1 cellular context compared by ENCODE assay signal in the genomic region with DNA sequence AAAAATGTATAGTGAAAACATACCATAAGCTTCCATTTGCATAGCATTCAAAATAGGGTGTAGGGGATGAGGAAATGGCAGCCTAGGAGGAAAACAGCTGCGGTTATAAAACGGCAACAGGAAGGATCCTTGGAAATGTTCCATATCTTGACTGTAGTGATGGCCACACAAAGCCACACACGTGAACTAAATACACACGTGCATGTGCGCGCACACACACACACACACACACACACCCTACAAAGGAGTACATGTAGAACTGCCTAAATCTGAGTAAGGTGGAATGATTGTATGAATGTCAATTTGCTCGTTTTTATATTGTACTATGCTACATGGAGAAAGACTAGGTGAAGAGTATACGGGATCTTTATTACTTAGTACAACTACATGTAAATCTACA.
A peak's percentile ranks its signal among the peaks of the same experiment; 100 is the strongest.
TF ChIP-seq lines count a peak whose summit lies in the region.

No MANE protein-coding gene starts in this region.

TF ChIP-seq in K562, 482 proteins besides CTCF, POLR2A, EP300 and RAD21:
- TF ChIP-seq YY1 (IDR thresholded peaks at IDR 0.05; ENCODE audit: borderline replicate concordance in 1 of 3, control insufficient read depth in 1 of 3, extremely low read depth in 1 of 3, insufficient read depth in 3 of 3, insufficient read length in 1 of 3, insufficient replicate concordance in 2 of 3, low read depth in 1 of 3, low read length in 2 of 3) (peak in 1 of 3 experiments; percentile 18), BHLHE40 (IDR thresholded peaks at IDR 0.05; ENCODE audit: low read length) (peak; percentile 47; the same call in 1 of the 2 replicates), NBN (IDR thresholded peaks at IDR 0.05; ENCODE audit: low read depth) (no peak), CEBPB (tag; IDR thresholded peaks at IDR 0.05) (no peak)
- TF ChIP-seq, protein P1, sequence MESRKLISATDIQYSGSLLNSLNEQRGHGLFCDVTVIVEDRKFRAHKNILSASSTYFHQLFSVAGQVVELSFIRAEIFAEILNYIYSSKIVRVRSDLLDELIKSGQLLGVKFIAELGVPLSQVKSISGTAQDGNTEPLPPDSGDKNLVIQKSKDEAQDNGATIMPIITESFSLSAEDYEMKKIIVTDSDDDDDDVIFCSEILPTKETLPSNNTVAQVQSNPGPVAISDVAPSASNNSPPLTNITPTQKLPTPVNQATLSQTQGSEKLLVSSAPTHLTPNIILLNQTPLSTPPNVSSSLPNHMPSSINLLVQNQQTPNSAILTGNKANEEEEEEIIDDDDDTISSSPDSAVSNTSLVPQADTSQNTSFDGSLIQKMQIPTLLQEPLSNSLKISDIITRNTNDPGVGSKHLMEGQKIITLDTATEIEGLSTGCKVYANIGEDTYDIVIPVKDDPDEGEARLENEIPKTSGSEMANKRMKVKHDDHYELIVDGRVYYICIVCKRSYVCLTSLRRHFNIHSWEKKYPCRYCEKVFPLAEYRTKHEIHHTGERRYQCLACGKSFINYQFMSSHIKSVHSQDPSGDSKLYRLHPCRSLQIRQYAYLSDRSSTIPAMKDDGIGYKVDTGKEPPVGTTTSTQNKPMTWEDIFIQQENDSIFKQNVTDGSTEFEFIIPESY (CRISPR knock-in tag; IDR thresholded peaks at IDR 0.05) = peak; percentile 75; the same call in 1 of the 2 replicates
TF ChIP-seq in K562: peak in this region for 3.
